8 cellular contexts compared by ENCODE assay signal in the genomic region with DNA sequence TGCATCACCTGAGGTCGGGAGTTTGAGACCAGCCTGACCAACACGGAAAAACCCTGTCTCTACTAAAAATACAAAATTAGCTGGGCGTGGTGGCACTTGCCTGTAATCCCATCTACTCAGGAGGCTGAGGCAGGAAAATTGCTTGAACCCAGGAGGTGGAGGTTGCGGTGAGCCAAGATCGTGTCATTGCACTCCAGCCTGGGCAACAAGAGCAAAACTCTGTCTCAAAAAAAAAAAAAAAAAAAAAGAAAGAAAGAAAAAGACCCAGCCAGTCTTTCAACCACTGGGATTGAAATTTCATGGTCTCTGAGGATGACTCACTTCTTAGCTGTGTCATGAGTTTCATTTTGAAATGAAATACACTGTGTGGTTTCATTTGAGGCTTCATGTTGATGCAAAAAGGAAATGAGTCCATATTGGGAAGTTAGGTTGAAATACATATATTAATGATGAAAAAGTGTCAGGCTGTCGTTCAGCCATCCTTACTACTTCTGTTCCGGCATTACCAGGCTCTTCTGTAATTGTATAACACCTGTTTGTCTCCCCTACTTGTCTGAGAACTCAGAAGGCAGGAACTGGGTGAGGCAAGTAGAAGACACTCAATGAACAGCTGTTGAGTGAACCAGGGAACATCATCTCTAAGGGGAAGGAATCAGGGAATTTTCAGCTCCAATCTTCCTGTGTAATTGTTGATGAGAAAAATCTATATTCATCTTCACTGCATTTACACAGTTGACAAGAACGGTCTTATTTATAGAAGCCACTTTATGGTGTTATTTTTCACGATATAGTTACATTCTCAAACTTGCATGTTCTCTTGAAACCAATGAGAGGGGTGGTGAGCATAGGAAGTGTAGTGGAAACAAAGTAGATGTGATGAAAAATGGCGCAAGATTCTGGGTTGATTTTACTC.
A peak's percentile ranks its signal among the peaks of the same experiment; 100 is the strongest.
DNase-seq lines count a peak whose midpoint lies in the region; ATAC-seq, FAIRE-seq and TF ChIP-seq lines count a peak whose summit lies in the region.

No MANE protein-coding gene starts in this region.

- H3K27ac ChIP-seq in right cardiac atrium (ENCODE audit: low read length) (no peak overlapping the region), transverse colon (no peak overlapping the region)

- H3K4me1 Mint-ChIP-seq in activated CD4-positive, alpha-beta memory T cell treated with anti-CD3 and anti-CD28 coated beads, Interleukin-2, amount 10 ng/mL, durations not matched to agents 7 days and 5 days, result peaks cover 29% of the 10 kb centered on the region

- peak overlapping the region; percentile 28 for H3K4me3 Mint-ChIP-seq in activated CD4-positive, alpha-beta memory T cell treated with anti-CD3 and anti-CD28 coated beads, Interleukin-2, amount 10 ng/mL, durations not matched to agents 7 days and 5 days

- H3K27me3 ChIP-seq in right cardiac atrium (ENCODE audit: control insufficient read depth, insufficient read depth), result no peaks in the 10 kb centered on the region
- H3K27me3 ChIP-seq in transverse colon, result no peaks in the 10 kb centered on the region

- peak overlapping the region; percentile 8; the same call in 1 of the 2 replicates for H3K4me3 ChIP-seq in GM12865 (ENCODE audit: low read depth, low read length)
- H3K4me3 ChIP-seq in right cardiac atrium (ENCODE audit: low read length), result no peak overlapping the region
- no peak overlapping the region for H3K4me3 ChIP-seq in transverse colon

- POLR2A ChIA-PET in activated CD4-positive, alpha-beta memory T cell treated with anti-CD3 and anti-CD28 coated beads, Interleukin-2, amount 10 ng/mL, durations not matched to agents 7 days and 5 days (lab: Charles Lee), result interaction anchor here (0.6 to 3.7 kb wide), 12 partner anchors 9 to 157 kb away, joined by 3 to 60 read pairs (median 4); partner anchors contain the start of gene NFKBIZ

- peaks cover 2% of the 10 kb centered on the region for H3K4me1 ChIP-seq in right cardiac atrium (ENCODE audit: control insufficient read depth, insufficient read depth, low read length)
- peaks cover 0 to 26% (median 7%) of the 10 kb centered on the region in 4 donors for H3K4me1 ChIP-seq in transverse colon

- no peak for FAIRE-seq in HTR-8/SVneo (lab: Jason Lieb, UNC)

- no peak for TF ChIP-seq POLR2A in transverse colon (IDR thresholded peaks at IDR 0.05)

- no peaks in the 10 kb centered on the region for H3K9me3 Mint-ChIP-seq in activated CD4-positive, alpha-beta memory T cell treated with anti-CD3 and anti-CD28 coated beads, Interleukin-2, amount 10 ng/mL, durations not matched to agents 7 days and 5 days

- TF ChIP-seq EP300 in transverse colon (IDR thresholded peaks at IDR 0.05; ENCODE audit: low read depth), result no peak

- H3K27ac Mint-ChIP-seq in activated CD4-positive, alpha-beta memory T cell treated with anti-CD3 and anti-CD28 coated beads, Interleukin-2, amount 10 ng/mL, durations not matched to agents 7 days and 5 days, result peak overlapping the region; percentile 74

- DNase-seq in GM12865 (ENCODE audit: low read depth) (peak; percentile 91), HTR-8/SVneo (ENCODE audit: insufficient read length, low spot score) (peak; percentile 67), right cardiac atrium (no peak), NCI-H2029 (lab: John Stamatoyannopoulos, UW) (no peak), transverse colon (no peak), NCI-H69 (lab: John Stamatoyannopoulos, UW) (no peak)
- DNase-seq in activated CD4-positive, alpha-beta memory T cell treated with anti-CD3 and anti-CD28 coated beads, Interleukin-2, amount 10 ng/mL, durations not matched to agents 7 days and 5 days, result peak; percentile 47

- H3K36me3 ChIP-seq in transverse colon, result no peaks in the 10 kb centered on the region

- WGBS in right cardiac atrium, result 81% methylated on average over 10 of the region's 10 CpGs
- WGBS in transverse colon (ENCODE audit: low coverage in 1 of 2), 2 donors, result 70 to 74% methylated on average over 5 to 10 of the region's 10 CpGs

- CTCF ChIA-PET in activated CD4-positive, alpha-beta memory T cell treated with anti-CD3 and anti-CD28 coated beads, Interleukin-2, amount 10 ng/mL, durations not matched to agents 7 days and 5 days (lab: Charles Lee), result interaction anchor here (0.7 to 1.5 kb wide), 6 partner anchors 11 to 289 kb away, joined by 3 to 7 read pairs (median 4); no protein-coding TSS in a partner anchor

- ATAC-seq in GM21717 (IDR thresholded peaks at IDR 0.05; ENCODE audit: unreplicated experiment) (peak; percentile 89), right cardiac atrium (peak; percentile 57 to 64)

- in situ Hi-C loops in transverse colon (cut with MboI; ENCODE audit: low pct_ligation_motif_present in 1 of 4, low pct_unique_long_range_greater_than_20kb in 1 of 4, low sequenced_read_pairs in 3 of 4), result no loop called here

- intact Hi-C loops in right cardiac atrium (cut with DNase I) (no loop called here), transverse colon (cut with DNase I; ENCODE audit: low total_unique reads) (no loop called here)

- H3K9me3 ChIP-seq in right cardiac atrium (ENCODE audit: control insufficient read depth, low read length) (no peaks in the 10 kb centered on the region), transverse colon (no peaks in the 10 kb centered on the region)

- TF ChIP-seq CTCF in GM12865 (IDR thresholded peaks at IDR 0.05; ENCODE audit: insufficient read depth, low read depth, low read length, missing control alignments), result no peak
- TF ChIP-seq CTCF in transverse colon (IDR thresholded peaks at IDR 0.05), result no peak

- H3K36me3 Mint-ChIP-seq in activated CD4-positive, alpha-beta memory T cell treated with anti-CD3 and anti-CD28 coated beads, Interleukin-2, amount 10 ng/mL, durations not matched to agents 7 days and 5 days (ENCODE audit: low read depth), result peaks cover 17% of the 10 kb centered on the region

- peaks cover 33% of the 10 kb centered on the region for H3K27me3 Mint-ChIP-seq in activated CD4-positive, alpha-beta memory T cell treated with anti-CD3 and anti-CD28 coated beads, Interleukin-2, amount 10 ng/mL, durations not matched to agents 7 days and 5 days

Comparison
In these comparisons a context has a peak if more than half of its experiments do, and no peak if none do; other contexts are left out.
1. DNase-seq: peak in GM12865 (single experiment), HTR-8/SVneo (single experiment) and activated CD4-positive, alpha-beta memory T cell treated with anti-CD3 and anti-CD28 coated beads, Interleukin-2, amount 10 ng/mL, durations not matched to agents 7 days and 5 days (single experiment); none in right cardiac atrium (0 of 3), NCI-H2029 (single experiment), transverse colon (single experiment) and NCI-H69 (single experiment).